Comparison of ENCODE assay signal across 8 cellular contexts in genomic region chr4:183503497-183504063, GRCh38. TPM values are rescaled to one million over a fixed set of nuclear protein-coding genes. Genes with fewer than 3 reads are reported as not detected.
DNase-seq lines count a peak whose midpoint lies in the region; ATAC-seq and TF ChIP-seq lines count a peak whose summit lies in the region.

No MANE protein-coding gene starts in this region.

- peak overlapping the region; percentile 87 for H3K4me3 Mint-ChIP-seq in WTC11
- H3K4me3 Mint-ChIP-seq in stimulated activated effector memory CD8-positive, alpha-beta T cell treated with anti-CD3 and anti-CD28 coated beads, Interleukin-12 subunit alpha, Interleukin-12 subunit beta, amount 100 ng/mL, for 72 hours, result peak overlapping the region; percentile 94

- H3K9me3 ChIP-seq in right cardiac atrium (ENCODE audit: control insufficient read depth, low read length), result no peaks in the 10 kb centered on the region

- H3K27me3 ChIP-seq in right cardiac atrium (ENCODE audit: control insufficient read depth, insufficient read depth), result no peaks in the 10 kb centered on the region

- H3K4me3 ChIP-seq in right cardiac atrium (ENCODE audit: low read length), result peak overlapping the region; percentile 61

- H3K36me3 Mint-ChIP-seq in WTC11, result no peaks in the 10 kb centered on the region
- peaks cover 13% of the 10 kb centered on the region for H3K36me3 Mint-ChIP-seq in stimulated activated effector memory CD8-positive, alpha-beta T cell treated with anti-CD3 and anti-CD28 coated beads, Interleukin-12 subunit alpha, Interleukin-12 subunit beta, amount 100 ng/mL, for 72 hours

- POLR2A ChIA-PET in WTC11 (lab: Charles Lee), result interaction anchor here (2.1 kb wide), 1 partner anchor 60 kb away, joined by 12 read pairs; the partner anchor contains the start of gene CDKN2AIP

- ATAC-seq in GM19023 (IDR thresholded peaks at IDR 0.05; ENCODE audit: unreplicated experiment) (peak; percentile 0), HG03196 (IDR thresholded peaks at IDR 0.05; ENCODE audit: unreplicated experiment) (peak; percentile 6), WTC11 (no peak; the same call in 1 of the 2 replicates), right cardiac atrium (no peak), HG03469 (IDR thresholded peaks at IDR 0.05; ENCODE audit: unreplicated experiment) (no peak)
- peak; percentile 4 for ATAC-seq in stimulated activated effector memory CD8-positive, alpha-beta T cell treated with anti-CD3 and anti-CD28 coated beads, Interleukin-12 subunit alpha, Interleukin-12 subunit beta, amount 100 ng/mL, for 72 hours

- no peaks in the 10 kb centered on the region for H3K9me3 Mint-ChIP-seq in WTC11
- H3K9me3 Mint-ChIP-seq in stimulated activated effector memory CD8-positive, alpha-beta T cell treated with anti-CD3 and anti-CD28 coated beads, Interleukin-12 subunit alpha, Interleukin-12 subunit beta, amount 100 ng/mL, for 72 hours, result no peaks in the 10 kb centered on the region

- H3K4me1 Mint-ChIP-seq in WTC11, result peaks cover 18% of the 10 kb centered on the region
- peaks cover 18% of the 10 kb centered on the region for H3K4me1 Mint-ChIP-seq in stimulated activated effector memory CD8-positive, alpha-beta T cell treated with anti-CD3 and anti-CD28 coated beads, Interleukin-12 subunit alpha, Interleukin-12 subunit beta, amount 100 ng/mL, for 72 hours

- CTCF ChIA-PET in WTC11 (lab: Charles Lee), result interaction anchor here (0.8 to 1.2 kb wide), 7 partner anchors 13 to 100 kb away, joined by 3 to 5 read pairs (median 3); no protein-coding TSS in a partner anchor

- H3K4me1 ChIP-seq in right cardiac atrium (ENCODE audit: control insufficient read depth, insufficient read depth, low read length), result no peaks in the 10 kb centered on the region

- TF ChIP-seq CTCF in WTC11 (IDR thresholded peaks at IDR 0.05), result no peak

- intact Hi-C loops in right cardiac atrium (cut with DNase I), result loop anchor here in 1 of 4 donors (10.0 kb wide), 1 partner anchor 101 kb away; no protein-coding TSS in a partner anchor

- WGBS in right cardiac atrium, result under 1% methylated on average over 15 of the region's 15 CpGs

- no peaks in the 10 kb centered on the region for H3K27me3 Mint-ChIP-seq in WTC11 (ENCODE audit: low read depth)

- peak overlapping the region; percentile 92 for H3K27ac ChIP-seq in right cardiac atrium (ENCODE audit: low read length)

- H3K27ac Mint-ChIP-seq in WTC11, result peak overlapping the region; percentile 98
- H3K27ac Mint-ChIP-seq in stimulated activated effector memory CD8-positive, alpha-beta T cell treated with anti-CD3 and anti-CD28 coated beads, Interleukin-12 subunit alpha, Interleukin-12 subunit beta, amount 100 ng/mL, for 72 hours, result peak overlapping the region; percentile 93

- peak; percentile 48 for DNase-seq in COLO668 (lab: John Stamatoyannopoulos, UW; ENCODE audit: unreplicated experiment)
- no peak for DNase-seq in WTC11 (ENCODE audit: low spot score)
- DNase-seq in right cardiac atrium, result no peak
- DNase-seq in stimulated activated effector memory CD8-positive, alpha-beta T cell treated with anti-CD3 and anti-CD28 coated beads, Interleukin-12 subunit alpha, Interleukin-12 subunit beta, amount 100 ng/mL, for 72 hours (ENCODE audit: low spot score in 2 of 2), result no peak
- no peak for DNase-seq in DMS153 (lab: John Stamatoyannopoulos, UW)

TF ChIP-seq in WTC11, 78 proteins besides CTCF, POLR2A, EP300 and RAD21:
- TF ChIP-seq E2F1 (CRISPR knock-in tag; IDR thresholded peaks at IDR 0.05) (no peak), MAX (CRISPR knock-in tag; IDR thresholded peaks at IDR 0.05) (no peak), TEAD1 (CRISPR knock-in tag; IDR thresholded peaks at IDR 0.05) (no peak), GTF2I (CRISPR knock-in tag; conservative IDR thresholded peaks at IDR 0.05) (no peak), ZBTB43 (CRISPR knock-in tag; IDR thresholded peaks at IDR 0.05) (no peak), FOXJ3 (CRISPR knock-in tag; IDR thresholded peaks at IDR 0.05; ENCODE audit: borderline replicate concordance) (no peak), ZNF263 (CRISPR knock-in tag; IDR thresholded peaks at IDR 0.05; ENCODE audit: low read depth) (no peak), ZNF512 (CRISPR knock-in tag; IDR thresholded peaks at IDR 0.05; ENCODE audit: borderline replicate concordance) (no peak), ZNF232 (CRISPR knock-in tag; IDR thresholded peaks at IDR 0.05) (no peak)

RNA-seq across cellular contexts. Expression of gene ING2, which starts 1.3 kb away (rescaled TPM):
- total RNA-seq in WTC11 (2021) (12.0 to 15.6 TPM (median 14.8 TPM) in 3 replicates), right cardiac atrium (10 to 100 TPM in 1 of 4 donors, 1 to 10 TPM in 3; 5.4 to 10.5 (median 7.2) TPM)
- polyA plus RNA-seq in right cardiac atrium, result 10.1 TPM

RNA-seq across cellular contexts. Expression of gene CDKN2AIP, which starts 59.1 kb away (rescaled TPM):
- total RNA-seq in WTC11 (2021) (13.7 to 17.1 TPM (median 16.3 TPM) in 3 replicates), right cardiac atrium (10 to 100 TPM; 10.1 to 13.1 (median 11.5) TPM)
- 8.7 TPM for polyA plus RNA-seq in right cardiac atrium

Comparison
In these comparisons a context has a peak if more than half of its experiments do, and no peak if none do; other contexts are left out.
1. ATAC-seq: peak in GM19023 (single experiment), HG03196 (single experiment) and stimulated activated effector memory CD8-positive, alpha-beta T cell treated with anti-CD3 and anti-CD28 coated beads, Interleukin-12 subunit alpha, Interleukin-12 subunit beta, amount 100 ng/mL, for 72 hours (single experiment); none in WTC11 (single experiment), right cardiac atrium (0 of 2) and HG03469 (single experiment).